In the genomic region with DNA sequence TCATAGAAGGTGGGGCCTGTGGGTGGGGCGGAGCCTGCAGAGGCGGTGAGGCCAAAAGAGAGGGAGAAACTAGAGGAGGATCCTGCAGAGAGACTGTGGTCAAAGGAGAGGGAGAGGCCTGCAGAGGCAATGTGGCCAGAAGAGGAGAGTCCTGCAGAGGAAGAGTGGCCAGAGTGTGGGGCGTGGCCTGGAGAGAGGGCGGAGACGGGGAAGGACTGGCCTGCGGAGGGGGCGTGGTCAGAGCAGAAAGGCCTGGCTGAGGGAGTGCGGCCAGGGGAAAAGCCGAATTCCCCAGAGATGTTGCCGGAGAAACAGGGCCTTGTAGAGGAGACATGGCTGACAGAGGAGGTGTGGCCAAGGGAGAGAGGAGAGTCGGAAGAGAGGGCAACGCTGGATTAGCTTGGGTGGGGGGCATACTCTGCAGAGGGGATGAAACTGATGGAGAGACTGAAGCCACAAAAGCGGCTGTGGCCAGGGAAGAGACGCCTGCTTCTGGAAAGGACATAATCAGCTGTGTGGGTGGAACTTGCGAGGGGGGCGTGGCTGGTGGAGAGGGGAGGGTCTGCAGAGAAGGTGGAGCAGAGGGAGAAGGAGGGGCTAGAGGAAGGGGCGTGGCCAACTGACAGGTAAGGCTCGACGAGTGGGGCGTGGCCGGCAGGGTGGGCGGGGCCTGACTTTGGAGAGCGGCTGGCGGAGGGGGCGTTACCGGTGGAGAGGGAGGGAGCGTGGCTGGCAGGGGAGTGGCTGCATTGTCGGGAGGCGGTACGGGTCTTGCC, we compare ENCODE assay signal across 9 cellular contexts. TPM values are rescaled to one million over a fixed set of nuclear protein-coding genes. Genes with fewer than 3 reads are reported as not detected.
A peak's percentile ranks its signal among the peaks of the same experiment; 100 is the strongest.
DNase-seq lines count a peak whose midpoint lies in the region; ATAC-seq and TF ChIP-seq lines count a peak whose summit lies in the region.
"Had no signal": no experiment of that assay in that cellular context is flagged by ENCODE, and none has a peak within 500 bp of the region (broad histone marks: within the 10 kb centered on the region; RNA-seq: fewer than 3 reads in every experiment).

No MANE protein-coding gene starts in this region.

- BruUV-seq in Caco-2 (replicated peaks; lab: Mats Ljungman, UMichigan): TSS peak; percentile 19

- CTCF ChIA-PET in Caco-2 (lab: Charles Lee): interaction anchor here (0.8 to 1.2 kb wide), 2 partner anchors 9 to 18 kb away, joined by 3 to 5 read pairs; no protein-coding TSS in a partner anchor
- CTCF ChIA-PET in activated naive CD4-positive, alpha-beta T cell treated with anti-CD3 and anti-CD28 coated beads, Interleukin-2, amount 10 ng/mL, durations not matched to agents 7 days and 5 days (lab: Charles Lee): interaction anchor here (1.5 kb wide), 1 partner anchor 28 kb away, joined by 4 read pairs; no protein-coding TSS in a partner anchor

- no peaks in the 10 kb centered on the region; the same call in 1 of the 2 replicates for H4K20me1 ChIP-seq in Karpas-422 (ENCODE audit: insufficient read depth, low read depth, low read length)

- H3K27ac ChIP-seq in Karpas-422 (ENCODE audit: low read length) (no peak overlapping the region), temporal lobe (ENCODE audit: low read depth, low read length) (peak overlapping the region; percentile 44)

- H3K36me3 Mint-ChIP-seq in Caco-2 (ENCODE audit: insufficient read depth, unreplicated experiment) (peaks cover 19% of the 10 kb centered on the region), osteocyte (ENCODE audit: unreplicated experiment) (no peaks in the 10 kb centered on the region)
- H3K36me3 Mint-ChIP-seq in activated naive CD4-positive, alpha-beta T cell treated with anti-CD3 and anti-CD28 coated beads, Interleukin-2, amount 10 ng/mL, durations not matched to agents 7 days and 5 days: peaks cover 2% of the 10 kb centered on the region
- H3K36me3 Mint-ChIP-seq: activated naive CD4-positive, alpha-beta T cell treated with anti-CD3 and anti-CD28 coated beads, Interleukin-2, amount 50 U/mL, for 72 hours had no signal

- no peak overlapping the region for H3K4me2 ChIP-seq in Karpas-422 (ENCODE audit: low read depth, low read length, poor library complexity, severe bottlenecking)

- H3K4me1 ChIP-seq in Caco-2 (peaks cover 11% of the 10 kb centered on the region), Karpas-422 (ENCODE audit: low read length) (no peaks in the 10 kb centered on the region)

- no peaks in the 10 kb centered on the region for H3K27me3 Mint-ChIP-seq in Caco-2 (ENCODE audit: insufficient read depth, unreplicated experiment)
- H3K27me3 Mint-ChIP-seq in activated naive CD4-positive, alpha-beta T cell treated with anti-CD3 and anti-CD28 coated beads, Interleukin-2, amount 10 ng/mL, durations not matched to agents 7 days and 5 days: peaks cover 81% of the 10 kb centered on the region
- peaks cover 34% of the 10 kb centered on the region for H3K27me3 Mint-ChIP-seq in osteocyte (ENCODE audit: unreplicated experiment)

- peak overlapping the region; percentile 45 for H3K27ac Mint-ChIP-seq in Caco-2 (ENCODE audit: unreplicated experiment)
- H3K27ac Mint-ChIP-seq in activated naive CD4-positive, alpha-beta T cell treated with anti-CD3 and anti-CD28 coated beads, Interleukin-2, amount 10 ng/mL, durations not matched to agents 7 days and 5 days: peak overlapping the region; percentile 33
- H3K27ac Mint-ChIP-seq in osteocyte (ENCODE audit: unreplicated experiment): peak overlapping the region; percentile 85
- H3K27ac Mint-ChIP-seq: activated naive CD4-positive, alpha-beta T cell treated with anti-CD3 and anti-CD28 coated beads, Interleukin-2, amount 50 U/mL, for 72 hours had no signal

- no peaks in the 10 kb centered on the region for H3K79me2 ChIP-seq in Karpas-422 (ENCODE audit: low read length)

- peak; percentile 84 for ATAC-seq in SK-N-SH treated with all-trans-retinoic acid at 6 μM for 48 hours
- ATAC-seq in HG03571 (IDR thresholded peaks at IDR 0.05; ENCODE audit: unreplicated experiment): no peak

- peak overlapping the region; percentile 87 for H3K4me3 Mint-ChIP-seq in Caco-2 (ENCODE audit: unreplicated experiment)
- H3K4me3 Mint-ChIP-seq in activated naive CD4-positive, alpha-beta T cell treated with anti-CD3 and anti-CD28 coated beads, Interleukin-2, amount 10 ng/mL, durations not matched to agents 7 days and 5 days: peak overlapping the region; percentile 35
- peak overlapping the region; percentile 78 for H3K4me3 Mint-ChIP-seq in osteocyte (ENCODE audit: unreplicated experiment)

- H3K4me3 ChIP-seq in Caco-2 (ENCODE audit: low read depth, low read length): no peak overlapping the region
- H3K4me3 ChIP-seq in Karpas-422 (ENCODE audit: low read length): no peak overlapping the region

- H2AFZ ChIP-seq in Karpas-422 (ENCODE audit: low read length): peak overlapping the region; percentile 30; the same call in 1 of the 2 replicates

- POLR2A ChIA-PET in Caco-2 (lab: Charles Lee): no interaction called here

- H3K36me3 ChIP-seq in Caco-2 (ENCODE audit: control insufficient read depth, insufficient read depth, low read length) (no peaks in the 10 kb centered on the region), Karpas-422 (ENCODE audit: insufficient read depth, low read length) (no peaks in the 10 kb centered on the region)

- H3K9me3 Mint-ChIP-seq in Caco-2 (ENCODE audit: unreplicated experiment): no peaks in the 10 kb centered on the region
- no peaks in the 10 kb centered on the region for H3K9me3 Mint-ChIP-seq in activated naive CD4-positive, alpha-beta T cell treated with anti-CD3 and anti-CD28 coated beads, Interleukin-2, amount 10 ng/mL, durations not matched to agents 7 days and 5 days
- H3K9me3 Mint-ChIP-seq in osteocyte (ENCODE audit: unreplicated experiment): no peaks in the 10 kb centered on the region

- H3K9me3 ChIP-seq in Caco-2: no peaks in the 10 kb centered on the region
- H3K9me3 ChIP-seq in Karpas-422 (ENCODE audit: low read length): no peaks in the 10 kb centered on the region

- TF ChIP-seq CTCF in Caco-2 (IDR thresholded peaks at IDR 0.05; ENCODE audit: insufficient read depth in 1 of 2, low read depth in 1 of 2, low read length in 1 of 2, severe bottlenecking in 1 of 2, unreplicated experiment in 1 of 2) (no peak), osteocyte (IDR thresholded peaks at IDR 0.05) (no peak)

- intact Hi-C loops in Caco-2 (cut with micrococcal nuclease; ENCODE audit: unreplicated experiment): no loop called here

- H3K4me1 Mint-ChIP-seq in Caco-2 (ENCODE audit: low read depth, unreplicated experiment): peaks cover 9% of the 10 kb centered on the region
- H3K4me1 Mint-ChIP-seq in activated naive CD4-positive, alpha-beta T cell treated with anti-CD3 and anti-CD28 coated beads, Interleukin-2, amount 10 ng/mL, durations not matched to agents 7 days and 5 days: peaks cover 50% of the 10 kb centered on the region
- peaks cover 28% of the 10 kb centered on the region for H3K4me1 Mint-ChIP-seq in osteocyte (ENCODE audit: unreplicated experiment)

- DNase-seq in Caco-2 (peak; percentile 89 to 95), Karpas-422 (peak; percentile 81), germinal center (ENCODE audit: low spot score) (peak; percentile 80), osteocyte (ENCODE audit: extremely low spot score, unreplicated experiment) (peak; percentile 95)
- DNase-seq in activated naive CD4-positive, alpha-beta T cell treated with anti-CD3 and anti-CD28 coated beads, Interleukin-2, amount 10 ng/mL, durations not matched to agents 7 days and 5 days: peak; percentile 90

- no peaks in the 10 kb centered on the region for H3K9me2 ChIP-seq in Karpas-422 (replicated peaks; ENCODE audit: insufficient read depth, low read length)

- H3K27me3 ChIP-seq in Caco-2 (replicated peaks; ENCODE audit: control insufficient read depth, insufficient read depth, low read length): no peaks in the 10 kb centered on the region; the same call in 1 of the 2 replicates
- no peaks in the 10 kb centered on the region for H3K27me3 ChIP-seq in Karpas-422 (ENCODE audit: low read length)

- H3K9ac ChIP-seq in Karpas-422 (ENCODE audit: low read length): no peak overlapping the region

TF ChIP-seq in SK-N-SH treated with all-trans-retinoic acid at 6 μM for 48 hours, 23 proteins besides CTCF, POLR2A, EP300 and RAD21 (continues in another document):
- no peak for TF ChIP-seq ZC3H10 (CRISPR knock-in tag; IDR thresholded peaks at IDR 0.05)
- TF ChIP-seq ISL1 (CRISPR knock-in tag; IDR thresholded peaks at IDR 0.05): no peak
- no peak for TF ChIP-seq OSR1 (CRISPR knock-in tag; IDR thresholded peaks at IDR 0.05)
- TF ChIP-seq, protein P1, sequence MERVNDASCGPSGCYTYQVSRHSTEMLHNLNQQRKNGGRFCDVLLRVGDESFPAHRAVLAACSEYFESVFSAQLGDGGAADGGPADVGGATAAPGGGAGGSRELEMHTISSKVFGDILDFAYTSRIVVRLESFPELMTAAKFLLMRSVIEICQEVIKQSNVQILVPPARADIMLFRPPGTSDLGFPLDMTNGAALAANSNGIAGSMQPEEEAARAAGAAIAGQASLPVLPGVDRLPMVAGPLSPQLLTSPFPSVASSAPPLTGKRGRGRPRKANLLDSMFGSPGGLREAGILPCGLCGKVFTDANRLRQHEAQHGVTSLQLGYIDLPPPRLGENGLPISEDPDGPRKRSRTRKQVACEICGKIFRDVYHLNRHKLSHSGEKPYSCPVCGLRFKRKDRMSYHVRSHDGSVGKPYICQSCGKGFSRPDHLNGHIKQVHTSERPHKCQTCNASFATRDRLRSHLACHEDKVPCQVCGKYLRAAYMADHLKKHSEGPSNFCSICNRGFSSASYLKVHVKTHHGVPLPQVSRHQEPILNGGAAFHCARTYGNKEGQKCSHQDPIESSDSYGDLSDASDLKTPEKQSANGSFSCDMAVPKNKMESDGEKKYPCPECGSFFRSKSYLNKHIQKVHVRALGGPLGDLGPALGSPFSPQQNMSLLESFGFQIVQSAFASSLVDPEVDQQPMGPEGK (CRISPR knock-in tag; IDR thresholded peaks at IDR 0.05; ENCODE audit: borderline replicate concordance): no peak
- no peak for TF ChIP-seq ZNF565 (CRISPR knock-in tag; conservative IDR thresholded peaks at IDR 0.05; ENCODE audit: low read depth)

RNA-seq across cellular contexts. Expression of a gene that starts 2.5 kb away (rescaled TPM):
- total RNA-seq in Caco-2 (2022) (3.7 and 4.4 TPM in 2 replicates), osteocyte (0.24 and 0.51 TPM in 2 replicates), temporal lobe (7.4 TPM)
- total RNA-seq in Karpas-422 (2014; rRNA removed; shearing (Covaris generic); ENCODE audit: low replicate concordance): not detected in 2 replicates

RNA-seq across cellular contexts. Expression of a gene that starts 16.6 kb away (rescaled TPM):
- total RNA-seq in Caco-2 (2022) (6.5 and 6.7 TPM in 2 replicates), osteocyte (3.3 and 3.5 TPM in 2 replicates), temporal lobe (under 0.01 TPM)
- not detected in 2 replicates for total RNA-seq in Karpas-422 (2014; rRNA removed; shearing (Covaris generic); ENCODE audit: low replicate concordance)
- total RNA-seq: activated naive CD4-positive, alpha-beta T cell treated with anti-CD3 and anti-CD28 coated beads, Interleukin-2, amount 50 U/mL, for 72 hours had no signal

RNA-seq across cellular contexts. Expression of a gene that starts 32.0 kb away (rescaled TPM):
- total RNA-seq in Caco-2 (2022): 37.4 and 42.6 TPM in 2 replicates
- 10.4 and 14.4 TPM in 2 replicates for total RNA-seq in Karpas-422 (2014; rRNA removed; shearing (Covaris generic); ENCODE audit: low replicate concordance)
- 34.4 and 42.1 TPM in 2 replicates for total RNA-seq in osteocyte
- total RNA-seq in temporal lobe: 7.1 TPM

RNA-seq across cellular contexts. Expression of a gene that starts 41.7 kb away (rescaled TPM):
- total RNA-seq in Caco-2 (2022) (6.5 and 9.8 TPM in 2 replicates), osteocyte (27.3 and 27.6 TPM in 2 replicates), temporal lobe (49.4 TPM)
- total RNA-seq in Karpas-422 (2014; rRNA removed; shearing (Covaris generic); ENCODE audit: low replicate concordance): 6.0 and 8.9 TPM in 2 replicates

RNA-seq across cellular contexts. Expression of a gene that starts 42.9 kb away (rescaled TPM):
- total RNA-seq in Caco-2 (2022): 9.8 and 10.8 TPM in 2 replicates
- not detected in 2 replicates for total RNA-seq in Karpas-422 (2014; rRNA removed; shearing (Covaris generic); ENCODE audit: low replicate concordance)
- total RNA-seq in osteocyte: 2.3 and 2.6 TPM in 2 replicates
- 0.74 TPM for total RNA-seq in temporal lobe

Comparison
In these comparisons a context has a peak if more than half of its experiments do, and no peak if none do; other contexts are left out.
1. H3K27ac Mint-ChIP-seq: peak in every context shown above with its lines; median percentile 85 in osteocyte; 45 in Caco-2; 33 in activated naive CD4-positive, alpha-beta T cell treated with anti-CD3 and anti-CD28 coated beads, Interleukin-2, amount 10 ng/mL, durations not matched to agents 7 days and 5 days.
2. H3K4me3 Mint-ChIP-seq: peak in every context shown above with its lines; median percentile 87 in Caco-2; 78 in osteocyte; 35 in activated naive CD4-positive, alpha-beta T cell treated with anti-CD3 and anti-CD28 coated beads, Interleukin-2, amount 10 ng/mL, durations not matched to agents 7 days and 5 days.